ENCODE assay signal across 11 cellular contexts in the genomic region with DNA sequence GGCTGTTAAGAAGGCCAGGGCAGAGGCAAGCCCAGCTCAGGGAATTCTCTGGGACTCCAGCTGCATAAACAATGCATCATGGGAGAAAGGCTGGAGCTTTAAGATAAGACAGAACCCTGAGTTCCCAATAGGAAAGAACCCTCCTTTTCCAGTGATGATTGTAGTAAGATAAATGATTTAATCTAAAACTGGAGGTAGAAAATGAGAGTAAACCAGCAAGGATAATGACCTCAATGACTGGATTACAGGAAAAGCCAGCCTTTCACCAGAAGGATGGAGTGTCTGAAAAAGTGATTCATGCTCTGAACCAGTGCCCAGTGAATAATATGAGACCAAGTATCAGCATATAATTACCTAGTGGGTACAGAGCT. TPM values are rescaled to one million over a fixed set of nuclear protein-coding genes. Genes with fewer than 3 reads are reported as not detected.
A peak's percentile ranks its signal among the peaks of the same experiment; 100 is the strongest.
DNase-seq lines count a peak whose midpoint lies in the region; ATAC-seq and TF ChIP-seq lines count a peak whose summit lies in the region.
"Had no signal": no experiment of that assay in that cellular context is flagged by ENCODE, and none has a peak within 500 bp of the region (broad histone marks: within the 10 kb centered on the region; RNA-seq: fewer than 3 reads in every experiment).

No MANE protein-coding gene starts in this region.

- peaks cover 8% of the 10 kb centered on the region for H3K9me3 Mint-ChIP-seq in progenitor cell of endocrine pancreas (ENCODE audit: low read depth)
- H3K9me3 Mint-ChIP-seq: central memory CD8-positive, alpha-beta T cell had no signal

- no peaks in the 10 kb centered on the region for H3K27me3 Mint-ChIP-seq in progenitor cell of endocrine pancreas
- H3K27me3 Mint-ChIP-seq: central memory CD8-positive, alpha-beta T cell had no signal

- intact Hi-C loops in posterior vena cava (cut with DNase I): no loop called here

- peaks cover 26% of the 10 kb centered on the region for H3K36me3 Mint-ChIP-seq in progenitor cell of endocrine pancreas (ENCODE audit: insufficient read depth)

- DNase-seq in ELF-1 (ENCODE audit: low read depth, low spot score) (peak; percentile 53), SK-N-DZ (ENCODE audit: low spot score) (peak; percentile 87), fibroblast of the aortic adventitia (ENCODE audit: low read depth) (peak; percentile 89), progenitor cell of endocrine pancreas (ENCODE audit: low spot score, unreplicated experiment) (no peak), posterior vena cava (ENCODE audit: low spot score) (no peak)
- DNase-seq in activated CD4-positive, CD25-positive, alpha-beta regulatory T cell treated with anti-CD3 and anti-CD28 coated beads, Interleukin-2, amount 50 U/mL, for 72 hours: no peak
- DNase-seq: GDM1, NCI-H2171 treated with DMSO at 0.1 percent for 48 hours had no signal

- H3K4me1 Mint-ChIP-seq in progenitor cell of endocrine pancreas (ENCODE audit: low read depth): peaks cover 23% of the 10 kb centered on the region

- no peak for TF ChIP-seq CTCF in fibroblast of the aortic adventitia (IDR thresholded peaks at IDR 0.05; ENCODE audit: insufficient read depth, low read length)
- TF ChIP-seq CTCF in progenitor cell of endocrine pancreas (IDR thresholded peaks at IDR 0.05; ENCODE audit: unreplicated experiment): no peak

- ATAC-seq in GM18861 (IDR thresholded peaks at IDR 0.05; ENCODE audit: unreplicated experiment): no peak
- ATAC-seq in HG02623 (IDR thresholded peaks at IDR 0.05; ENCODE audit: unreplicated experiment): no peak

- peak overlapping the region; percentile 50 for H3K27ac Mint-ChIP-seq in progenitor cell of endocrine pancreas

- no peak overlapping the region for H3K4me3 ChIP-seq in fibroblast of the aortic adventitia (ENCODE audit: low read depth, low read length)

- H3K4me3 Mint-ChIP-seq in progenitor cell of endocrine pancreas (ENCODE audit: low read depth): no peak overlapping the region
- H3K4me3 Mint-ChIP-seq: central memory CD8-positive, alpha-beta T cell had no signal

RNA-seq across cellular contexts. Expression of gene ITPR2, which starts 45.9 kb away (rescaled TPM):
- polyA plus RNA-seq in SK-N-DZ (2014; cell fraction: cytosol; rRNA removed): 4.2 and 9.7 TPM in 2 replicates
- 2.3 and 4.9 TPM in 2 replicates for polyA plus RNA-seq in SK-N-DZ (2014; cell fraction: nucleus; rRNA removed)
- total RNA-seq in fibroblast of the aortic adventitia (ENCODE audit: low replicate concordance) (15.5 and 79.5 TPM in 2 replicates), progenitor cell of endocrine pancreas (72.4 and 78.0 TPM in 2 replicates), posterior vena cava (10 to 100 TPM; 38.8 to 40.3 TPM)

Comparison
In these comparisons a context has a peak if more than half of its experiments do, and no peak if none do; other contexts are left out.
1. DNase-seq: peak in ELF-1 (single experiment), SK-N-DZ (single experiment) and fibroblast of the aortic adventitia (single experiment); none in progenitor cell of endocrine pancreas (single experiment), posterior vena cava (single experiment) and activated CD4-positive, CD25-positive, alpha-beta regulatory T cell treated with anti-CD3 and anti-CD28 coated beads, Interleukin-2, amount 50 U/mL, for 72 hours (single experiment).